Comparison of ENCODE assay signal across 8 cellular contexts in genomic region chr9:128067622-128067897, GRCh38. TPM values are rescaled to one million over a fixed set of nuclear protein-coding genes. Genes with fewer than 3 reads are reported as not detected.
A peak's percentile ranks its signal among the peaks of the same experiment; 100 is the strongest.
DNase-seq lines count a peak whose midpoint lies in the region; ATAC-seq and TF ChIP-seq lines count a peak whose summit lies in the region.

No MANE protein-coding gene starts in this region.

- peak overlapping the region; percentile 90 for H3K14ac ChIP-seq in trophoblast cell (ENCODE audit: low read length)

- H2AK5ac ChIP-seq in trophoblast cell (ENCODE audit: low read length), result peak overlapping the region; percentile 51

- TF ChIP-seq POLR2A in esophagus squamous epithelium (IDR thresholded peaks at IDR 0.05), result no peak

- H3K27ac Mint-ChIP-seq in CD4-positive, CD25-positive, alpha-beta regulatory T cell, result no peak overlapping the region

- no peak overlapping the region for H3K4me3 Mint-ChIP-seq in CD4-positive, CD25-positive, alpha-beta regulatory T cell

- H3K23ac ChIP-seq in trophoblast cell (ENCODE audit: low read length), result no peak overlapping the region

- H2BK5ac ChIP-seq in trophoblast cell (ENCODE audit: low read depth, low read length, poor library complexity), result peak overlapping the region; percentile 97

- peak overlapping the region; percentile 98 for H4K8ac ChIP-seq in trophoblast cell (ENCODE audit: low read depth, low read length)

- H4K91ac ChIP-seq in trophoblast cell (ENCODE audit: low read depth, low read length), result peak overlapping the region; percentile 91

- no peaks in the 10 kb centered on the region for H3K9me2 ChIP-seq in OCI-LY7 (ENCODE audit: insufficient read depth, low read length)

- H3K4me1 ChIP-seq in CD4-positive, CD25-positive, alpha-beta regulatory T cell (ENCODE audit: control insufficient read depth, insufficient read depth, low read length, poor library complexity, severe bottlenecking), result peaks cover 73% of the 10 kb centered on the region
- H3K4me1 ChIP-seq in OCI-LY7 (ENCODE audit: insufficient read depth, low read length, poor library complexity, severe bottlenecking) (peaks cover 46% of the 10 kb centered on the region), esophagus squamous epithelium (peaks cover 36 to 80% (median 46%) of the 10 kb centered on the region in 3 donors), trophoblast cell (ENCODE audit: control insufficient read depth in 1 of 2, insufficient read depth in 2 of 2, low read length in 2 of 2) (peaks cover 13 to 17% of the 10 kb centered on the region in 2 experiments)

- peaks cover 8 to 71% (median 30%) of the 10 kb centered on the region in 4 donors for H3K4me1 Mint-ChIP-seq in CD4-positive, CD25-positive, alpha-beta regulatory T cell

- peaks cover 15% of the 10 kb centered on the region for H3K79me1 ChIP-seq in trophoblast cell (ENCODE audit: low read length)

- ATAC-seq in CD4-positive, CD25-positive, alpha-beta regulatory T cell (ENCODE audit: low read depth in 2 of 2), result no peak
- no peak for ATAC-seq in GM21737 (IDR thresholded peaks at IDR 0.05; ENCODE audit: unreplicated experiment)

- intact Hi-C loops in OCI-LY7 (cut with micrococcal nuclease; ENCODE audit: unreplicated experiment), result loop anchor here (5.0 kb wide), 1 partner anchor 290 kb away; the partner anchor contains the start of gene SH2D3C
- intact Hi-C loops in esophagus squamous epithelium (cut with DNase I), result no loop called here

- H2BK120ac ChIP-seq in trophoblast cell (ENCODE audit: insufficient read depth, low read length, poor library complexity), result peak overlapping the region; percentile 78

- peak overlapping the region; percentile 96 for H3K9ac ChIP-seq in trophoblast cell (ENCODE audit: low read length)

- peak overlapping the region; percentile 100 for H3K4me3 ChIP-seq in CD4-positive, CD25-positive, alpha-beta regulatory T cell (ENCODE audit: low read depth, low read length)
- H3K4me3 ChIP-seq in OCI-LY7 (ENCODE audit: low read depth, low read length, poor library complexity, severe bottlenecking), result peak overlapping the region; percentile 73
- peak overlapping the region; percentile 62 to 99 (median 96) for H3K4me3 ChIP-seq in esophagus squamous epithelium
- peak overlapping the region; percentile 82 for H3K4me3 ChIP-seq in trophoblast cell (ENCODE audit: low read depth, low read length)

- POLR2A ChIA-PET in OCI-LY7 (lab: Charles Lee), result interaction anchor here (1.0 kb wide), 2 partner anchors 40 to 144 kb away, joined by 3 read pairs; no protein-coding TSS in a partner anchor

- CTCF ChIA-PET in OCI-LY7 (lab: Charles Lee; ENCODE audit: unreplicated experiment), result interaction anchor here (0.6 to 1.0 kb wide), 2 partner anchors 11 to 19 kb away, joined by 3 to 5 read pairs; no protein-coding TSS in a partner anchor

- H3K79me2 ChIP-seq in OCI-LY7 (ENCODE audit: insufficient read depth, low read depth, low read length), result peaks cover 52% of the 10 kb centered on the region
- peaks cover 10% of the 10 kb centered on the region for H3K79me2 ChIP-seq in trophoblast cell (ENCODE audit: control insufficient read depth, insufficient read depth, low read length, poor library complexity)

- no peaks in the 10 kb centered on the region for H3K9me3 Mint-ChIP-seq in CD4-positive, CD25-positive, alpha-beta regulatory T cell

- H3K27ac ChIP-seq in CD4-positive, CD25-positive, alpha-beta regulatory T cell (ENCODE audit: insufficient read depth, low read length, poor library complexity, severe bottlenecking), result peak overlapping the region; percentile 99
- H3K27ac ChIP-seq in OCI-LY7 (ENCODE audit: low read depth, low read length, poor library complexity, severe bottlenecking) (peak overlapping the region; percentile 92), esophagus squamous epithelium (peak overlapping the region; percentile 96 to 100 (median 99)), trophoblast cell (ENCODE audit: low read depth, low read length) (peak overlapping the region; percentile 99)

- DNase-seq in CD4-positive, CD25-positive, alpha-beta regulatory T cell, result no peak
- DNase-seq in OCI-LY7 (ENCODE audit: low spot score), result no peak
- DNase-seq in esophagus squamous epithelium (lab: John Stamatoyannopoulos, UW), result no peak
- no peak for DNase-seq in trophoblast cell
- DNase-seq in NCI-H524 treated with DMSO at 0.1 percent for 48 hours (lab: John Stamatoyannopoulos, UW), result no peak
- DNase-seq in NOMO-1 treated with dmso at 0.1 percent for 144 hours (lab: John Stamatoyannopoulos, UW; ENCODE audit: unreplicated experiment), result no peak
- no peak for DNase-seq in activated CD8-positive, alpha-beta memory T cell treated with anti-CD3 and anti-CD28 coated beads for 24 hours

- no peaks in the 10 kb centered on the region for H3K27me3 Mint-ChIP-seq in CD4-positive, CD25-positive, alpha-beta regulatory T cell

- no peaks in the 10 kb centered on the region for H3K27me3 ChIP-seq in CD4-positive, CD25-positive, alpha-beta regulatory T cell (ENCODE audit: control insufficient read depth, insufficient read depth, low read length)
- H3K27me3 ChIP-seq in esophagus squamous epithelium (no peaks in the 10 kb centered on the region), trophoblast cell (ENCODE audit: insufficient read depth, low read length) (no peaks in the 10 kb centered on the region)

- peak overlapping the region; percentile 85; the same call in 1 of the 2 replicates for H2AFZ ChIP-seq in OCI-LY7 (ENCODE audit: low read length)
- peak overlapping the region; percentile 73 for H2AFZ ChIP-seq in trophoblast cell (ENCODE audit: insufficient read depth, low read length, poor library complexity)

- peak overlapping the region; percentile 95 for H4K12ac ChIP-seq in trophoblast cell (ENCODE audit: low read depth, low read length)

- TF ChIP-seq CTCF in OCI-LY7 (conservative IDR thresholded peaks at IDR 0.05; ENCODE audit: low read length) (no peak), esophagus squamous epithelium (IDR thresholded peaks at IDR 0.05) (peak in 1 of 6 experiments; percentile 6)

- peaks cover 5% of the 10 kb centered on the region for H3K36me3 Mint-ChIP-seq in CD4-positive, CD25-positive, alpha-beta regulatory T cell

- H4K20me1 ChIP-seq in OCI-LY7 (ENCODE audit: insufficient read depth, low read length), result no peaks in the 10 kb centered on the region

- H2BK12ac ChIP-seq in trophoblast cell (ENCODE audit: low read length), result no peak overlapping the region

- no peaks in the 10 kb centered on the region for H3K9me3 ChIP-seq in CD4-positive, CD25-positive, alpha-beta regulatory T cell (ENCODE audit: control insufficient read depth in 2 of 2, low read length in 2 of 2)
- no peaks in the 10 kb centered on the region for H3K9me3 ChIP-seq in OCI-LY7 (ENCODE audit: low read length)
- H3K9me3 ChIP-seq in esophagus squamous epithelium, result no peaks in the 10 kb centered on the region
- no peaks in the 10 kb centered on the region for H3K9me3 ChIP-seq in trophoblast cell (ENCODE audit: insufficient read depth, low read depth, low read length)

- H3K4me2 ChIP-seq in OCI-LY7 (ENCODE audit: low read length) (peak overlapping the region; percentile 89), trophoblast cell (ENCODE audit: low read length) (peak overlapping the region; percentile 97)

- 0 to 1% methylated on average over 9 of the region's 9 CpGs for WGBS in esophagus squamous epithelium, 2 donors
- WGBS in trophoblast cell (ENCODE audit: extremely low coverage, insufficient coverage, insufficient read length), result no CpG with 5 or more reads among the region's 9 CpGs

- H3K18ac ChIP-seq in trophoblast cell (ENCODE audit: low read length), result peak overlapping the region; percentile 93

- no TSS peak for BruUV-seq in OCI-LY7 (replicated peaks; lab: Mats Ljungman, UMichigan)

- peak overlapping the region; percentile 82 for H3K4ac ChIP-seq in trophoblast cell (ENCODE audit: low read depth, low read length)

- peaks cover 5% of the 10 kb centered on the region for H3K36me3 ChIP-seq in CD4-positive, CD25-positive, alpha-beta regulatory T cell (ENCODE audit: control insufficient read depth, insufficient read depth, low read length)
- H3K36me3 ChIP-seq in OCI-LY7 (ENCODE audit: insufficient read depth, low read length) (peaks cover 10% of the 10 kb centered on the region), esophagus squamous epithelium (peaks cover 0 to 13% (median 8%) of the 10 kb centered on the region in 3 donors), trophoblast cell (ENCODE audit: control insufficient read depth in 1 of 2, insufficient read depth in 2 of 2, low read length in 2 of 2) (peaks cover 9 to 12% of the 10 kb centered on the region in 2 experiments)

RNA-seq across cellular contexts. Expression of gene NAIF1, which starts 0.4 kb away (rescaled TPM):
- total RNA-seq in CD4-positive, CD25-positive, alpha-beta regulatory T cell, result 16.8 TPM
- polyA plus RNA-seq in CD4-positive, CD25-positive, alpha-beta regulatory T cell, result 10 to 100 TPM in 3 of 4 donors, 1 to 10 TPM in 1; 7.8 to 14.7 (median 12.3) TPM
- 8.6 TPM in 2 replicates for total RNA-seq in OCI-LY7 (2014; rRNA removed; shearing (Covaris generic))
- total RNA-seq in OCI-LY7 (2022), result 14.8 and 14.9 TPM in 2 replicates
- total RNA-seq in esophagus squamous epithelium, result 1 to 10 TPM; 6.3 to 8.8 (median 7.8) TPM
- 6.6 and 7.1 TPM in 2 replicates for polyA plus RNA-seq in trophoblast cell (2013)

RNA-seq across cellular contexts. Expression of gene SLC25A25, which starts 0.5 kb away (rescaled TPM):
- 13.8 TPM for total RNA-seq in CD4-positive, CD25-positive, alpha-beta regulatory T cell
- 10 to 100 TPM; 11.3 to 12.0 (median 11.7) TPM for polyA plus RNA-seq in CD4-positive, CD25-positive, alpha-beta regulatory T cell
- 21.4 and 23.7 TPM in 2 replicates for total RNA-seq in OCI-LY7 (2014; rRNA removed; shearing (Covaris generic))
- total RNA-seq in OCI-LY7 (2022), result 17.6 and 20.2 TPM in 2 replicates
- total RNA-seq in esophagus squamous epithelium, result 10 to 100 TPM; 15.8 to 37.9 (median 24.1) TPM
- 10.2 and 11.5 TPM in 2 replicates for polyA plus RNA-seq in trophoblast cell (2013)

RNA-seq across cellular contexts. Expression of gene PTGES2, which starts 60.0 kb away (rescaled TPM):
- 48.6 TPM for total RNA-seq in CD4-positive, CD25-positive, alpha-beta regulatory T cell
- 10 to 100 TPM; 33.8 to 39.1 (median 37.6) TPM for polyA plus RNA-seq in CD4-positive, CD25-positive, alpha-beta regulatory T cell
- 67.4 and 68.1 TPM in 2 replicates for total RNA-seq in OCI-LY7 (2014; rRNA removed; shearing (Covaris generic))
- 59.2 and 76.3 TPM in 2 replicates for total RNA-seq in OCI-LY7 (2022)
- 100 to 1,000 TPM in 1 of 4 donors, 10 to 100 TPM in 3; 54.2 to 118 (median 83.0) TPM for total RNA-seq in esophagus squamous epithelium
- 24.0 and 25.6 TPM in 2 replicates for polyA plus RNA-seq in trophoblast cell (2013)
